ENCODE assay signal across 8 cellular contexts in the genomic region with DNA sequence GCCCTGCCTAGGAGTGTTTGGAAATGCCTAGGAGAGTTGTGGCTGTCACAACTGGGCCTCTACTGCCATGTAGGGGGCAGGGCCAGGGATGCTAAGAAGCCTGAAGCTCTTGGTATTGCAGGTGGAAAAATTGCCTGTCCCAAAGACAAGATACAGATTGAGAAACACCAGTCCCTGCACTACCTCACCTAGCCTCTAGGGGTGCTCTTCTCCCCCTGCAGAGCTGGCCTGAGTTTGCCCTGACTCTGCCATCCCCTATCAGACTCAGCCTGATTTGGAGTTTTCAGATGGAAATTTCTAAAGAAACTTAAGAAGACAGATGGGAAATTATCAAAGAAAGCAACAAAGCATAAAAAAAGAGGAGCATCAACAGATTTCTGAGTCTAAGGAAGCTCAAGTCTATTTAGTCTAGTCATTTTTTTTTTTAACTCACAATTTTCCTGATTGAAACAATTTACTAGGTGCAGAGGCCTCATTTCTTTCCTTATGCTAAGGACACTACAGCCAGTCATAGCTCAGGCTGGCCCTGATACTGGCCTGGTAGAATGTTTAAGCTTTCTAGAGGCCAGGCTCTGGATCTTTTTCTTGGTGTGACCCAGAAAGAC.
A peak's percentile ranks its signal among the peaks of the same experiment; 100 is the strongest.
DNase-seq lines count a peak whose midpoint lies in the region; ATAC-seq, FAIRE-seq and TF ChIP-seq lines count a peak whose summit lies in the region.

No MANE protein-coding gene starts in this region.

- H3K27ac ChIP-seq in neutrophil = no peak overlapping the region
- H3K27ac ChIP-seq in uterus = no peak overlapping the region

- no peaks in the 10 kb centered on the region for H3K4me1 ChIP-seq in neutrophil (ENCODE audit: control insufficient read depth in 1 of 2, insufficient read depth in 1 of 2, low read depth in 1 of 2, low read length in 1 of 2)
- no peaks in the 10 kb centered on the region for H3K4me1 ChIP-seq in uterus

- TF ChIP-seq CTCF in neutrophil (IDR thresholded peaks at IDR 0.05) = peak; percentile 87
- peak; percentile 59 to 86 (median 70) for TF ChIP-seq CTCF in uterus (IDR thresholded peaks at IDR 0.05)

- intact Hi-C loops in uterus (cut with DNase I; ENCODE audit: low total_unique reads) = no loop called here

- peak; percentile 58 for DNase-seq in Ammon's horn (ENCODE audit: low spot score)
- peak; percentile 24 for DNase-seq in H54 (ENCODE audit: insufficient read length, low spot score)
- peak; percentile 7 for DNase-seq in NOMO-1 treated with dmso at 0.1 percent for 144 hours (lab: John Stamatoyannopoulos, UW; ENCODE audit: unreplicated experiment)
- peak; percentile 44 for DNase-seq in activated T-cell treated with anti-CD3 and anti-CD28 coated beads for 1 hour (ENCODE audit: low read depth)
- DNase-seq in fibroblast of peridontal ligament (ENCODE audit: extremely low read depth) = peak; percentile 36
- peak; percentile 19 to 21 for DNase-seq in uterus

- no peak for TF ChIP-seq POLR2A in H54 (IDR thresholded peaks at IDR 0.05; ENCODE audit: low read depth, low read length)
- no peak for TF ChIP-seq POLR2A in uterus (IDR thresholded peaks at IDR 0.05)

- no peaks in the 10 kb centered on the region for H3K9me3 ChIP-seq in neutrophil
- H3K9me3 ChIP-seq in uterus = no peaks in the 10 kb centered on the region

- H3K27me3 ChIP-seq in neutrophil (peaks cover 17% of the 10 kb centered on the region), uterus (no peaks in the 10 kb centered on the region)

- H3K36me3 ChIP-seq in neutrophil (no peaks in the 10 kb centered on the region), uterus (no peaks in the 10 kb centered on the region)

- no peak for FAIRE-seq in H54 (lab: Jason Lieb, UNC)

- ATAC-seq in GM18519 (IDR thresholded peaks at IDR 0.05; ENCODE audit: low FRiP score, unreplicated experiment) = no peak

- H3K4me3 ChIP-seq in neutrophil (ENCODE audit: low read depth in 1 of 2, low read length in 1 of 2) (no peak overlapping the region), uterus (no peak overlapping the region)

Comparison
In these comparisons a context has a peak if more than half of its experiments do, and no peak if none do; other contexts are left out.
1. DNase-seq: peak in every context shown above with its lines; median percentile 58 in Ammon's horn; 44 in activated T-cell treated with anti-CD3 and anti-CD28 coated beads for 1 hour; 36 in fibroblast of peridontal ligament; 24 in H54; 20 in uterus; 7 in NOMO-1 treated with dmso at 0.1 percent for 144 hours.